28 cellular contexts compared by ENCODE assay signal in the genomic region with DNA sequence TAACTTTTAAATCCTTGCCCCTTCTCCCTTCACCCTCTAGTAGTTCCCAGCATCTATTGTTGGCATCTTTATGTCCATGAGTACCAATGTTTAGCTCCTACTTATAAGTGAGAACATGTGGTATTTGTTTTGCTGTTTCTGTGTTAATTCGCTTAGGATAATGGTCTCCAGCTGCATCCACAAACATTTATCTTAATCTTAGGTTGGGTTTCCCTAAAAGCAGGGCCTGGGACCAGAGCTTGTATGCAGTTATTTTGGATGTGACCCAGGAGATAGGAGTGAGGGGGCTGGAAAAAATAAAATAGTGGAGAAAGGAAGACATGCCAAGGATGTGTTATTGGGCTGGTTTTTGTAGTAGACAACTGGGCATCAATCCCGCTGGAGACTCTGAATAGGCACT.
"Had no signal": no experiment of that assay in that cellular context is flagged by ENCODE, and none has a peak within 500 bp of the region (broad histone marks: within the 10 kb centered on the region; RNA-seq: fewer than 3 reads in every experiment).

No MANE protein-coding gene starts in this region.

- H3K9me3 ChIP-seq: colonic mucosa, esophagus squamous epithelium, gastrocnemius medialis, gastroesophageal sphincter, heart left ventricle had no signal

- H3K27me3 Mint-ChIP-seq: dendritic cell treated with granulocyte-macrophage colony-stimulating factor and Interleukin-4, amounts not matched to agents 40 ng/mL and 50 ng/mL, for 4 days; effector memory CD8-positive, alpha-beta T cell had no signal

- H3K4me3 ChIP-seq: colonic mucosa, coronary artery, dorsolateral prefrontal cortex, esophagus squamous epithelium, gastrocnemius medialis, gastroesophageal sphincter, heart left ventricle, heart right ventricle had no signal

- H3K4me3 Mint-ChIP-seq: dendritic cell treated with granulocyte-macrophage colony-stimulating factor and Interleukin-4, amounts not matched to agents 40 ng/mL and 50 ng/mL, for 4 days; effector memory CD8-positive, alpha-beta T cell; endodermal cell had no signal

- H3K36me3 ChIP-seq: colonic mucosa, esophagus squamous epithelium, gastrocnemius medialis, gastroesophageal sphincter, heart left ventricle, heart right ventricle had no signal

- ATAC-seq: effector memory CD8-positive, alpha-beta T cell; esophagus mucosa; foreskin keratinocyte; gastrocnemius medialis; gastroesophageal sphincter; heart left ventricle; heart right ventricle had no signal

- H3K27ac Mint-ChIP-seq: dendritic cell treated with granulocyte-macrophage colony-stimulating factor and Interleukin-4, amounts not matched to agents 40 ng/mL and 50 ng/mL, for 4 days; effector memory CD8-positive, alpha-beta T cell; endodermal cell had no signal

- H3K27me3 ChIP-seq: colonic mucosa, esophagus squamous epithelium, foreskin keratinocyte, gastrocnemius medialis had no signal

- H3K9me3 Mint-ChIP-seq: dendritic cell treated with granulocyte-macrophage colony-stimulating factor and Interleukin-4, amounts not matched to agents 40 ng/mL and 50 ng/mL, for 4 days; endodermal cell had no signal

- H3K27ac ChIP-seq: colonic mucosa, coronary artery, dorsolateral prefrontal cortex, epithelial cell of prostate, esophagus squamous epithelium, foreskin keratinocyte, gastrocnemius medialis, gastroesophageal sphincter, heart left ventricle, heart right ventricle had no signal

- H3K4me1 ChIP-seq: colonic mucosa, esophagus squamous epithelium, foreskin keratinocyte, gastrocnemius medialis, gastroesophageal sphincter had no signal

- DNase-seq: colonic mucosa; cortex of kidney; dermis blood vessel endothelial cell; dorsolateral prefrontal cortex; effector CD4-positive, alpha-beta T cell; effector CD8-positive, alpha-beta T cell; effector memory CD4-positive, alpha-beta T cell; effector memory CD8-positive, alpha-beta T cell; endodermal cell; erythroblast; esophagus squamous epithelium; foreskin fibroblast; foreskin keratinocyte; foreskin melanocyte; gastrocnemius medialis; glutamatergic neuron; head of caudate nucleus; heart left ventricle; heart right ventricle had no signal

- FAIRE-seq: colon, endometrium, endothelial cell of umbilical vein, frontal cortex had no signal
